ENCODE assay signal across 1 cellular context in genomic region chr22:24232725-24233124, GRCh38.
TF ChIP-seq lines count a peak whose summit lies in the region.

No MANE protein-coding gene starts in this region.

TF ChIP-seq in A549, 52 proteins besides CTCF, POLR2A, EP300 and RAD21:
- no peak for TF ChIP-seq EHMT2 (IDR thresholded peaks at IDR 0.05; ENCODE audit: low read depth)
- no peak for TF ChIP-seq RARB (CRISPR knock-in tag; IDR thresholded peaks at IDR 0.05)
- TF ChIP-seq E2F6 (IDR thresholded peaks at IDR 0.05; ENCODE audit: borderline replicate concordance, low read depth), result no peak
- TF ChIP-seq CHD2 (IDR thresholded peaks at IDR 0.05; ENCODE audit: low read length, partially characterized antibody), result no peak
- TF ChIP-seq ELK1 (IDR thresholded peaks at IDR 0.05; ENCODE audit: low read depth, low read length), result no peak
- no peak for TF ChIP-seq CEBPB (IDR thresholded peaks at IDR 0.05)
- TF ChIP-seq JUN (IDR thresholded peaks at IDR 0.05), result no peak
- no peak for TF ChIP-seq FOSB (CRISPR knock-in tag; IDR thresholded peaks at IDR 0.05)
- TF ChIP-seq BCL3 (IDR thresholded peaks at IDR 0.05), result no peak
- no peak for TF ChIP-seq NR3C1 (IDR thresholded peaks at IDR 0.05)
- no peak for TF ChIP-seq RNF2 (IDR thresholded peaks at IDR 0.05; ENCODE audit: borderline replicate concordance, low read depth)
- no peak for TF ChIP-seq HOXA7 (CRISPR knock-in tag; IDR thresholded peaks at IDR 0.05)
- TF ChIP-seq JUNB (IDR thresholded peaks at IDR 0.05), result no peak
- no peak for TF ChIP-seq FOSL2 (IDR thresholded peaks at IDR 0.05)
- TF ChIP-seq FOSL2 (CRISPR knock-in tag; IDR thresholded peaks at IDR 0.05), result no peak
- TF ChIP-seq HES2 (IDR thresholded peaks at IDR 0.05), result no peak
- no peak for TF ChIP-seq CBX8 (IDR thresholded peaks at IDR 0.05)
- TF ChIP-seq POLR2AphosphoS2 (conservative IDR thresholded peaks at IDR 0.05; ENCODE audit: low read length), result no peak
- no peak for TF ChIP-seq MYC (IDR thresholded peaks at IDR 0.05; ENCODE audit: borderline replicate concordance, low read length)
- TF ChIP-seq NPAS2 (CRISPR knock-in tag; IDR thresholded peaks at IDR 0.05; ENCODE audit: borderline replicate concordance), result no peak
